Comparison of ENCODE assay signal across 26 cellular contexts in the genomic region with DNA sequence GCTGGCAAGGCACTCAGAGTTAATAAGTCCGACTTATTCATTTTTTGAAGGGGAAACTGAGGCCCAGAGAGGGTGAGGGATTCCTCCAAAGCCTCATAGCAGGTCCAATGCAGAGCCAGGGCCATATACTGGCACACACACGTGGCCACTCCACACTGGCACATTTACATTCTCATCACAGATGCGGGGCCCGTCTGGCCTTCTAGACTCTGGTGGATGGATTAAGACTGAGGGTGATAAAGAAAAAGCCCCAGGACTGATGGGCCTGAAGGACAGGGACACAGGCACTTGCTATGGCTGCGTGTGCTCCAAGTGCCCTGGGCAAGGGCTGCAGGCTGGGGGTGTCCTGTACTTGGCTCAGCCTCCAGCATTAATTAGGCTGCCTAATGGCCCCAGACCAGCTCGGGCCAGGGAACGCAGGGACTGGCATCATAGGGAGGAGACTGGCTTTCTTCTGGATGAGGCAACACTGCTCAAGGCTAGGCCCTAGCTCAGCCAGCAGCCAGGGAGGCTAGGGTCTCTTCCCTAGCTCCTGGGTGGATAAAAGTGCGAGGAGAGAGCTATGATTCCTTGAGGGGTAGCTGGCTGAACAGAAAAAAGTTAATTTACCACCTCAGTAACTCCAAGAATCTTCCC. TPM values are rescaled to one million over a fixed set of nuclear protein-coding genes. Genes with fewer than 3 reads are reported as not detected.
DNase-seq lines count a peak whose midpoint lies in the region; ATAC-seq and TF ChIP-seq lines count a peak whose summit lies in the region.
"Had no signal": no experiment of that assay in that cellular context is flagged by ENCODE, and none has a peak within 500 bp of the region (broad histone marks: within the 10 kb centered on the region; RNA-seq: fewer than 3 reads in every experiment).

No MANE protein-coding gene starts in this region.

- intact Hi-C loops in Right ventricle myocardium superior (cut with DNase I) (no loop called here), left ventricle myocardium inferior (cut with micrococcal nuclease) (no loop called here), vagina (cut with DNase I) (no loop called here)

- no peaks in the 10 kb centered on the region for H3K27me3 ChIP-seq in left ventricle myocardium inferior (ENCODE audit: low read depth)
- H3K27me3 ChIP-seq in vagina, result no peaks in the 10 kb centered on the region
- H3K27me3 ChIP-seq: SJCRH30 had no signal

- H3K9me3 ChIP-seq in left ventricle myocardium inferior (replicated peaks) (no peaks in the 10 kb centered on the region), vagina (no peaks in the 10 kb centered on the region)
- H3K9me3 ChIP-seq: prostate gland, SJCRH30 had no signal

- H3K4me3 Mint-ChIP-seq in brain (no peak overlapping the region), nephron progenitor cell (no peak overlapping the region)
- H3K4me3 Mint-ChIP-seq in stimulated activated effector memory CD8-positive, alpha-beta T cell treated with anti-CD3 and anti-CD28 coated beads, Interleukin-12 subunit alpha, Interleukin-12 subunit beta, amount 100 ng/mL, for 72 hours, result no peak overlapping the region
- H3K4me3 Mint-ChIP-seq: activated CD4-positive, alpha-beta T cell treated with anti-CD3 and anti-CD28 coated beads, Interleukin-2, amount 10 ng/mL, durations not matched to agents 7 days and 5 days; neural crest cell; stimulated activated naive CD8-positive, alpha-beta T cell treated with anti-CD3 and anti-CD28 coated beads, Interleukin-15, amount 100 ng/mL, for 72 hours; T-helper 1 cell treated with Interleukin-12 subunit alpha and Interleukin-12 subunit beta and Interleukin-4 antibody, amounts not matched to agents 30 μg/mL and 1 μg/mL, for 36 hours had no signal

- peaks cover 24% of the 10 kb centered on the region for H3K4me1 ChIP-seq in left ventricle myocardium inferior
- H3K4me1 ChIP-seq in vagina, result peaks cover 9% of the 10 kb centered on the region
- H3K4me1 ChIP-seq: prostate gland had no signal

- ATAC-seq in Right ventricle myocardium superior (ENCODE audit: poor library complexity), result no peak
- ATAC-seq in stimulated activated effector memory CD8-positive, alpha-beta T cell treated with anti-CD3 and anti-CD28 coated beads, Interleukin-12 subunit alpha, Interleukin-12 subunit beta, amount 100 ng/mL, for 72 hours, result no peak
- ATAC-seq: PC-3; stimulated activated naive CD8-positive, alpha-beta T cell treated with anti-CD3 and anti-CD28 coated beads, Interleukin-15, amount 100 ng/mL, for 72 hours had no signal

- TF ChIP-seq CTCF in left ventricle myocardium inferior (IDR thresholded peaks at IDR 0.05; ENCODE audit: borderline replicate concordance) (no peak), brain (conservative IDR thresholded peaks at IDR 0.05) (no peak), nephron progenitor cell (IDR thresholded peaks at IDR 0.05) (no peak), vagina (IDR thresholded peaks at IDR 0.05) (no peak)

- H3K27ac Mint-ChIP-seq in brain (peak overlapping the region in 4 of 5 experiments; percentile 42 to 94 (median 59)), nephron progenitor cell (peak overlapping the region; percentile 54)
- no peak overlapping the region for H3K27ac Mint-ChIP-seq in stimulated activated effector memory CD8-positive, alpha-beta T cell treated with anti-CD3 and anti-CD28 coated beads, Interleukin-12 subunit alpha, Interleukin-12 subunit beta, amount 100 ng/mL, for 72 hours
- H3K27ac Mint-ChIP-seq: activated CD4-positive, alpha-beta T cell treated with anti-CD3 and anti-CD28 coated beads, Interleukin-2, amount 10 ng/mL, durations not matched to agents 7 days and 5 days; stimulated activated naive CD8-positive, alpha-beta T cell treated with anti-CD3 and anti-CD28 coated beads, Interleukin-15, amount 100 ng/mL, for 72 hours; T-helper 1 cell treated with Interleukin-12 subunit alpha and Interleukin-12 subunit beta and Interleukin-4 antibody, amounts not matched to agents 30 μg/mL and 1 μg/mL, for 36 hours had no signal

- H3K27ac ChIP-seq in left ventricle myocardium inferior (replicated peaks) (no peak overlapping the region), vagina (peak overlapping the region; percentile 22)
- H3K27ac ChIP-seq: prostate gland, SJCRH30 had no signal

- TF ChIP-seq POLR2A in vagina (IDR thresholded peaks at IDR 0.05), result no peak

- no peaks in the 10 kb centered on the region for H3K27me3 Mint-ChIP-seq in brain
- H3K27me3 Mint-ChIP-seq in nephron progenitor cell (ENCODE audit: low read depth, poor library complexity), result peaks cover 4% of the 10 kb centered on the region
- H3K27me3 Mint-ChIP-seq: stimulated activated naive CD8-positive, alpha-beta T cell treated with anti-CD3 and anti-CD28 coated beads, Interleukin-15, amount 100 ng/mL, for 72 hours had no signal

- peak; percentile 32 for DNase-seq in Right ventricle myocardium superior
- no peak for DNase-seq in left ventricle myocardium inferior
- no peak for DNase-seq in nephron progenitor cell
- DNase-seq in vagina (ENCODE audit: extremely low spot score in 2 of 2), result peak; percentile 58 to 84
- DNase-seq in NCI-H1694 treated with DMSO at 0.1 percent for 48 hours (lab: John Stamatoyannopoulos, UW), result no peak
- DNase-seq in stimulated activated effector memory CD8-positive, alpha-beta T cell treated with anti-CD3 and anti-CD28 coated beads, Interleukin-12 subunit alpha, Interleukin-12 subunit beta, amount 100 ng/mL, for 72 hours (ENCODE audit: low spot score in 2 of 2), result no peak
- no peak for DNase-seq in SIG-M5 treated with dmso at 0.1 percent for 504 hours (lab: John Stamatoyannopoulos, UW; ENCODE audit: unreplicated experiment)
- DNase-seq: activated effector memory CD4-positive, alpha-beta T cell treated with anti-CD3 and anti-CD28 coated beads, Interleukin-2, amount 50 U/mL, for 16 hours; central memory CD4-positive, alpha-beta T cell; foreskin melanocyte; GOT3; NCI-H345; PC-3; SJCRH30; stimulated activated CD4-positive, alpha-beta T cell treated with anti-CD3 and anti-CD28 coated beads, Interleukin-2, amount 100 ng/mL, for 48 hours; stimulated activated naive CD8-positive, alpha-beta T cell treated with anti-CD3 and anti-CD28 coated beads, Interleukin-15, amount 100 ng/mL, for 72 hours had no signal

- H3K36me3 Mint-ChIP-seq in brain (no peaks in the 10 kb centered on the region), nephron progenitor cell (ENCODE audit: low read depth) (peaks cover 20% of the 10 kb centered on the region)
- H3K36me3 Mint-ChIP-seq in stimulated activated effector memory CD8-positive, alpha-beta T cell treated with anti-CD3 and anti-CD28 coated beads, Interleukin-12 subunit alpha, Interleukin-12 subunit beta, amount 100 ng/mL, for 72 hours, result no peaks in the 10 kb centered on the region

- H3K36me3 ChIP-seq in left ventricle myocardium inferior (peaks cover 18% of the 10 kb centered on the region), vagina (peaks cover 0 to 32% of the 10 kb centered on the region in 2 donors)
- H3K36me3 ChIP-seq: prostate gland, SJCRH30 had no signal

- H3K4me3 ChIP-seq in left ventricle myocardium inferior, result no peak overlapping the region
- H3K4me3 ChIP-seq in vagina, result no peak overlapping the region
- H3K4me3 ChIP-seq: prostate gland, SJCRH30, skin epidermis had no signal

- H3K4me1 Mint-ChIP-seq in brain (peaks cover 34% of the 10 kb centered on the region), nephron progenitor cell (peaks cover 29% of the 10 kb centered on the region)
- no peaks in the 10 kb centered on the region for H3K4me1 Mint-ChIP-seq in stimulated activated effector memory CD8-positive, alpha-beta T cell treated with anti-CD3 and anti-CD28 coated beads, Interleukin-12 subunit alpha, Interleukin-12 subunit beta, amount 100 ng/mL, for 72 hours
- H3K4me1 Mint-ChIP-seq: activated CD4-positive, alpha-beta T cell treated with anti-CD3 and anti-CD28 coated beads, Interleukin-2, amount 10 ng/mL, durations not matched to agents 7 days and 5 days; stimulated activated naive CD8-positive, alpha-beta T cell treated with anti-CD3 and anti-CD28 coated beads, Interleukin-15, amount 100 ng/mL, for 72 hours had no signal

- H3K9me3 Mint-ChIP-seq in brain, result peaks cover 0 to 3% (median 0%) of the 10 kb centered on the region in 5 experiments
- H3K9me3 Mint-ChIP-seq in nephron progenitor cell, result no peaks in the 10 kb centered on the region
- no peaks in the 10 kb centered on the region for H3K9me3 Mint-ChIP-seq in stimulated activated effector memory CD8-positive, alpha-beta T cell treated with anti-CD3 and anti-CD28 coated beads, Interleukin-12 subunit alpha, Interleukin-12 subunit beta, amount 100 ng/mL, for 72 hours
- H3K9me3 Mint-ChIP-seq: activated CD4-positive, alpha-beta T cell treated with anti-CD3 and anti-CD28 coated beads, Interleukin-2, amount 10 ng/mL, durations not matched to agents 7 days and 5 days; neural crest cell; stimulated activated naive CD8-positive, alpha-beta T cell treated with anti-CD3 and anti-CD28 coated beads, Interleukin-15, amount 100 ng/mL, for 72 hours; T-helper 1 cell treated with Interleukin-12 subunit alpha and Interleukin-12 subunit beta and Interleukin-4 antibody, amounts not matched to agents 30 μg/mL and 1 μg/mL, for 36 hours had no signal

RNA-seq across cellular contexts. Expression of a gene that starts 28.5 kb away (rescaled TPM):
- total RNA-seq in Right ventricle myocardium superior, result 19.5 TPM
- 15.5 TPM for total RNA-seq in left ventricle myocardium inferior
- polyA plus RNA-seq in brain (ENCODE audit: insufficient read depth, low read depth, low replicate concordance), result 13.2 TPM
- 21.4 TPM for total RNA-seq in vagina
- total RNA-seq: A673, epithelial cell of proximal tubule, neural crest cell, PC-3 had no signal

RNA-seq across cellular contexts. Expression of a gene that starts 40.8 kb away (rescaled TPM):
- 47.0 TPM for total RNA-seq in Right ventricle myocardium superior
- 39.7 TPM for total RNA-seq in left ventricle myocardium inferior
- polyA plus RNA-seq in brain (ENCODE audit: insufficient read depth, low read depth, low replicate concordance), result 32.0 TPM
- 173 TPM for total RNA-seq in vagina

RNA-seq across cellular contexts. Expression of a gene that starts 51.7 kb away (rescaled TPM):
- not detected for total RNA-seq in Right ventricle myocardium superior
- not detected for total RNA-seq in left ventricle myocardium inferior
- not detected for polyA plus RNA-seq in brain (ENCODE audit: insufficient read depth, low read depth, low replicate concordance)
- not detected for total RNA-seq in vagina
- total RNA-seq: A673; activated CD4-positive, alpha-beta T cell treated with anti-CD3 and anti-CD28 coated beads, Interleukin-2, amount 10 ng/mL, durations not matched to agents 7 days and 5 days; epithelial cell of proximal tubule; G401; neural crest cell; PC-3; SJCRH30 had no signal
- polyA plus RNA-seq: urinary bladder had no signal

Comparison
In these comparisons a context has a peak if more than half of its experiments do, and no peak if none do; other contexts are left out.
1. DNase-seq: peak in Right ventricle myocardium superior (single experiment) and vagina (2 of 2); none in left ventricle myocardium inferior (single experiment), nephron progenitor cell (single experiment), NCI-H1694 treated with DMSO at 0.1 percent for 48 hours (single experiment), stimulated activated effector memory CD8-positive, alpha-beta T cell treated with anti-CD3 and anti-CD28 coated beads, Interleukin-12 subunit alpha, Interleukin-12 subunit beta, amount 100 ng/mL, for 72 hours (0 of 2) and SIG-M5 treated with dmso at 0.1 percent for 504 hours (single experiment).